ENCODE assay signal across 8 cellular contexts in the genomic region with DNA sequence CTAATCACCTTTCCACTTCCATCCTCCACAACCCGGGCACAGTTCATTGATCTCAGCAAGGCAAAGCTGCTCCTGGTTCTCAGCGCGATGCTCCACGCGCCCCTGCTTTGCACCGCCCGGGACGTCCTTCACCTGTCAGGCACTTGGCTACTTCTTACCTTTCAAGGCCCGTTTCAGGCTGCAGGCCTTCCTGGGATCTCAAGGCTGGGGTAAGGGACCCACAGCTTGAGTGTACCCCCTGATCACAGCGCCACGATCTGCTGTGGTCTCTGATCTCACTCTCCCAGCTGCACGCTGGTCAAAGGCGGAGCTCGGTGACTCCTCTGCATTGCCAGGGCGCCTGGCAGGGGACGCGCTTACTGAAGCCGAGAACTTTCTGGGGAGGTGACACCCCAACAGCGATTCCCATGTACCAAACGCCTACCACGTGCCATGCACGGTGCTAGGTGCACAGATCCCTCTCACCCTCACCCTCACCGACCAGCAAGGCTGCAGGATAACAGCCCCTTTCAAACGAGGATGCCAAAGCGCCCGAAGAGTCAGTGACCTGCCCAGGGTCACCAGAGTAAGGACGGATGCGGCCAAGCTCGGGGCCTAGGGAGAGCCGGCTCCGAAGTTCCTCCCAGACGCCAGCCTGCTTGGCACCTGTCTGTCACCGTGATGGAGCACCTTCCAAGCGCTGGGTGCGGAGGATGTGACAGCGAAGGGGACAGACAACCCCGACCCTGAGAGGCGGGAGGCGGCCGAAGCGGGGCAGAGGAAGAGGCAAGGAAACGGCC. TPM values are rescaled to one million over a fixed set of nuclear protein-coding genes. Genes with fewer than 3 reads are reported as not detected.
DNase-seq lines count a peak whose midpoint lies in the region; ATAC-seq and TF ChIP-seq lines count a peak whose summit lies in the region.

No MANE protein-coding gene starts in this region.

- POLR2A ChIA-PET in OCI-LY7 (lab: Charles Lee): interaction anchor here (0.6 to 1.4 kb wide), 7 partner anchors 9 to 420 kb away, joined by 3 to 5 read pairs (median 3); a partner anchor contains a TSS

- intact Hi-C loops in OCI-LY7 (cut with micrococcal nuclease; ENCODE audit: unreplicated experiment): loop anchor here (1.0 to 5.0 kb wide), 5 partner anchors 50 to 420 kb away; a partner anchor contains a TSS

- H3K27ac ChIP-seq in OCI-LY7 (ENCODE audit: low read depth, low read length, poor library complexity, severe bottlenecking): peak overlapping the region; percentile 74
- H3K27ac ChIP-seq in thoracic aorta: peak overlapping the region; percentile 86 to 88

- peaks cover 29% of the 10 kb centered on the region for H3K4me1 Mint-ChIP-seq in glutamatergic neuron (ENCODE audit: low read depth, unreplicated experiment)

- peaks cover 4% of the 10 kb centered on the region; the same call in 1 of the 2 replicates for H4K20me1 ChIP-seq in OCI-LY7 (ENCODE audit: insufficient read depth, low read length)

- H3K4me3 ChIP-seq in OCI-LY7 (ENCODE audit: low read depth, low read length, poor library complexity, severe bottlenecking): peak overlapping the region; percentile 76
- H3K4me3 ChIP-seq in thoracic aorta: peak overlapping the region; percentile 78

- TF ChIP-seq CTCF in OCI-LY7 (conservative IDR thresholded peaks at IDR 0.05; ENCODE audit: low read length) (peak; percentile 39; the same call in 1 of the 2 replicates), glutamatergic neuron (IDR thresholded peaks at IDR 0.05; ENCODE audit: partially characterized antibody, unreplicated experiment) (no peak), thoracic aorta (IDR thresholded peaks at IDR 0.05) (no peak)

- peak overlapping the region; percentile 73 for H2AFZ ChIP-seq in OCI-LY7 (ENCODE audit: low read length)

- H3K4me3 Mint-ChIP-seq in glutamatergic neuron (ENCODE audit: unreplicated experiment): peak overlapping the region; percentile 87

- peaks cover 73% of the 10 kb centered on the region for H3K79me2 ChIP-seq in OCI-LY7 (ENCODE audit: insufficient read depth, low read depth, low read length)

- H3K4me1 ChIP-seq in OCI-LY7 (ENCODE audit: insufficient read depth, low read length, poor library complexity, severe bottlenecking): peaks cover 25% of the 10 kb centered on the region
- H3K4me1 ChIP-seq in thoracic aorta (ENCODE audit: control insufficient read depth in 1 of 2, low read depth in 2 of 2): peaks cover 9 to 32% of the 10 kb centered on the region in 2 donors

- ATAC-seq in GM18867 (IDR thresholded peaks at IDR 0.05; ENCODE audit: unreplicated experiment) (peak; percentile 31), HG03097 (IDR thresholded peaks at IDR 0.05; ENCODE audit: low FRiP score, unreplicated experiment) (peak; percentile 26), thoracic aorta (ENCODE audit: insufficient number of reproducible peaks, low FRiP score, low read depth) (no peak)

- peaks cover 4% of the 10 kb centered on the region for H3K9me3 Mint-ChIP-seq in glutamatergic neuron (ENCODE audit: unreplicated experiment)

- no TSS peak for BruUV-seq in OCI-LY7 (replicated peaks; lab: Mats Ljungman, UMichigan)

- H3K36me3 ChIP-seq in OCI-LY7 (ENCODE audit: insufficient read depth, low read length) (peaks cover 33% of the 10 kb centered on the region), thoracic aorta (no peaks in the 10 kb centered on the region)

- no peaks in the 10 kb centered on the region for H3K9me3 ChIP-seq in OCI-LY7 (ENCODE audit: low read length)
- H3K9me3 ChIP-seq in thoracic aorta: no peaks in the 10 kb centered on the region

- DNase-seq in AG08395 (ENCODE audit: low spot score) (peak; percentile 65), OCI-LY7 (ENCODE audit: low spot score) (peak; percentile 74), glutamatergic neuron (no peak), occipital lobe (lab: John Stamatoyannopoulos, UW) (peak; percentile 56), thoracic aorta (ENCODE audit: low spot score) (no peak)
- DNase-seq in activated naive CD4-positive, alpha-beta T cell treated with Interleukin-2 at 50 U/mL for 16 hours: peak; percentile 58

- H3K27ac Mint-ChIP-seq in glutamatergic neuron (ENCODE audit: unreplicated experiment): peak overlapping the region; percentile 40

- no peaks in the 10 kb centered on the region for H3K36me3 Mint-ChIP-seq in glutamatergic neuron (ENCODE audit: unreplicated experiment)

- H3K27me3 Mint-ChIP-seq in glutamatergic neuron (ENCODE audit: unreplicated experiment): peaks cover 2% of the 10 kb centered on the region

- H3K4me2 ChIP-seq in OCI-LY7 (ENCODE audit: low read length): peak overlapping the region; percentile 78

- H3K9me2 ChIP-seq in OCI-LY7 (ENCODE audit: insufficient read depth, low read length): no peaks in the 10 kb centered on the region

- H3K27me3 ChIP-seq in thoracic aorta (replicated peaks; ENCODE audit: insufficient read depth): no peaks in the 10 kb centered on the region

- CTCF ChIA-PET in OCI-LY7 (lab: Charles Lee; ENCODE audit: unreplicated experiment): interaction anchor here (1.2 kb wide), 1 partner anchor 134 kb away, joined by 4 read pairs; no protein-coding TSS in a partner anchor

RNA-seq across cellular contexts. Expression of a gene that starts 0.8 kb away (rescaled TPM):
- 51.9 and 54.0 TPM in 2 replicates for total RNA-seq in OCI-LY7 (2014; rRNA removed; shearing (Covaris generic))
- total RNA-seq in OCI-LY7 (2022) (102 and 105 TPM in 2 replicates), glutamatergic neuron (ENCODE audit: unreplicated experiment) (62.7 TPM), occipital lobe (60.7 TPM), thoracic aorta (10 to 100 TPM; 38.7 to 64.4 TPM)

RNA-seq across cellular contexts. Expression of a gene that starts 0.9 kb away (rescaled TPM):
- total RNA-seq in OCI-LY7 (2014; rRNA removed; shearing (Covaris generic)): 52.0 and 54.5 TPM in 2 replicates
- 88.3 and 95.2 TPM in 2 replicates for total RNA-seq in OCI-LY7 (2022)
- 33.3 TPM for total RNA-seq in glutamatergic neuron (ENCODE audit: unreplicated experiment)
- total RNA-seq in occipital lobe: 34.6 TPM
- 10 to 100 TPM; 13.1 to 18.9 TPM for total RNA-seq in thoracic aorta

RNA-seq across cellular contexts. Expression of a gene that starts 51.8 kb away (rescaled TPM):
- 0.66 and 0.98 TPM in 2 replicates for total RNA-seq in OCI-LY7 (2014; rRNA removed; shearing (Covaris generic))
- 3.8 and 7.0 TPM in 2 replicates for total RNA-seq in OCI-LY7 (2022)
- total RNA-seq in glutamatergic neuron (ENCODE audit: unreplicated experiment): 24.4 TPM
- total RNA-seq in occipital lobe: 78.1 TPM
- total RNA-seq in thoracic aorta: 10 to 100 TPM; 48.1 to 53.6 TPM

Comparison
In these comparisons a context has a peak if more than half of its experiments do, and no peak if none do; other contexts are left out.
1. DNase-seq: peak in AG08395 (single experiment), OCI-LY7 (single experiment), activated naive CD4-positive, alpha-beta T cell treated with Interleukin-2 at 50 U/mL for 16 hours (single experiment) and occipital lobe (single experiment); none in glutamatergic neuron (single experiment) and thoracic aorta (single experiment).